ENCODE assay signal across 9 cellular contexts in the genomic region with DNA sequence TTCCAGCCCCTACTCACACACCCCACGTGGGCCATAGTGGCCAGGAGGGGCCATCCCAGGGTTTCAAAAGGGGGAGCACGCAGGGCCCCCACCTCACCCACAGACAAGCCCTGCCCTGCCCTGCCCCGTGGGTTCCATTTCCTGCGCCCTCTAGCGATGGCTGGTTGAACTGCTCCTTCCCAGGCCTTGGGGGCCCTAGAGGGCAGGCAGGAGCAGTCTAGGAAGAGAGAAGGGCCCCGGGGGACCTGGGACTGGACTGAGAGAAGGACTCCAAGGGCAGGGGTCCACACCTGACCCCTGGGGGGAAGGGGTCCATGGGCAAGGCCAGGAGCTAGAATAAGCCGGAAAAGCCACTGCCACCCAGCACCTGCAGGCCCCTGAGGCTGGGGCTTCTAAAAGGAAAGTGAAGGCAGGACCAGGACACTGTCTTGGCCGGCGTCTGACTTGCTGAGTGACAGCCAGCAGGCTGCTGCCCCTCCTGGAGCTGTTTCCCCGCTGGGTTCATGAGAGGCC. TPM values are rescaled to one million over a fixed set of nuclear protein-coding genes. Genes with fewer than 3 reads are reported as not detected.
DNase-seq lines count a peak whose midpoint lies in the region; ATAC-seq, FAIRE-seq and TF ChIP-seq lines count a peak whose summit lies in the region.
"Had no signal": no experiment of that assay in that cellular context is flagged by ENCODE, and none has a peak within 500 bp of the region (broad histone marks: within the 10 kb centered on the region; RNA-seq: fewer than 3 reads in every experiment).

No MANE protein-coding gene starts in this region.

- 17 to 22% methylated on average over 10 of the region's 10 CpGs for WGBS in heart right ventricle, 2 donors
- 14 to 28% (median 17%) methylated on average over 10 of the region's 10 CpGs for WGBS in small intestine, 3 donors

- no peak overlapping the region for H3K4me3 Mint-ChIP-seq in activated naive CD4-positive, alpha-beta T cell treated with anti-CD3 and anti-CD28 coated beads for 36 hours

- intact Hi-C loops in activated naive CD4-positive, alpha-beta T cell treated with anti-CD3 and anti-CD28 coated beads for 36 hours (cut with micrococcal nuclease), result loop anchor here (1.0 kb wide), 2 partner anchors 213 to 592 kb away; no protein-coding TSS in a partner anchor
- intact Hi-C loops in heart right ventricle (cut with DNase I), result loop anchor here in 4 of 10 donors (5.0 to 10.0 kb wide), 3 partner anchors 210 to 583 kb away; no protein-coding TSS in a partner anchor

- DNase-seq in COR-L47 (lab: John Stamatoyannopoulos, UW), result peak; percentile 18
- peak; percentile 67 for DNase-seq in SK-N-DZ (ENCODE audit: low spot score)
- peak; percentile 76 for DNase-seq in activated naive CD4-positive, alpha-beta T cell treated with anti-CD3 and anti-CD28 coated beads for 36 hours
- peak; percentile 55 to 75 for DNase-seq in heart right ventricle
- peak; percentile 62 for DNase-seq in small intestine
- no peak for DNase-seq in H4 (ENCODE audit: low spot score)

- H3K36me3 ChIP-seq in heart right ventricle (peaks cover 0 to 7% (median 0%) of the 10 kb centered on the region in 9 donors), small intestine (ENCODE audit: control insufficient read depth in 2 of 2, insufficient read depth in 2 of 2, low read length in 2 of 2) (no peaks in the 10 kb centered on the region)

- H3K36me3 Mint-ChIP-seq in activated naive CD4-positive, alpha-beta T cell treated with anti-CD3 and anti-CD28 coated beads for 36 hours (ENCODE audit: low read depth), result no peaks in the 10 kb centered on the region

- H3K4me1 ChIP-seq in heart right ventricle, result peaks cover 14 to 29% (median 19%) of the 10 kb centered on the region in 9 donors
- H3K4me1 ChIP-seq in small intestine (ENCODE audit: control insufficient read depth in 2 of 2, insufficient read depth in 1 of 2, low read depth in 1 of 2, low read length in 1 of 2), result peaks cover 0 to 5% of the 10 kb centered on the region in 2 donors

- ATAC-seq in GM19324 (IDR thresholded peaks at IDR 0.05; ENCODE audit: low FRiP score, unreplicated experiment) (peak; percentile 81), HG03354 (IDR thresholded peaks at IDR 0.05; ENCODE audit: poor library complexity, severe bottlenecking, unreplicated experiment) (peak; percentile 87), heart right ventricle (peak; percentile 45 to 82 (median 74))

- peak overlapping the region in 2 of 10 donors; percentile 11 to 15 for H3K4me3 ChIP-seq in heart right ventricle
- H3K4me3 ChIP-seq in small intestine (ENCODE audit: low read depth in 1 of 2, low read length in 2 of 2), result no peak overlapping the region

- H3K27me3 ChIP-seq in heart right ventricle, result peaks cover 0 to 4% (median 0%) of the 10 kb centered on the region in 7 donors
- H3K27me3 ChIP-seq in small intestine (ENCODE audit: control insufficient read depth in 2 of 2, insufficient read depth in 2 of 2, low read length in 2 of 2), result no peaks in the 10 kb centered on the region

- TF ChIP-seq CTCF in heart right ventricle (IDR thresholded peaks at IDR 0.05), result peak; percentile 68 to 96 (median 90)

- H3K27ac ChIP-seq in heart right ventricle, result no peak overlapping the region
- H3K27ac ChIP-seq in small intestine (ENCODE audit: low read depth in 1 of 2, low read length in 1 of 2), result no peak overlapping the region

- no peaks in the 10 kb centered on the region for H3K9me3 Mint-ChIP-seq in activated naive CD4-positive, alpha-beta T cell treated with anti-CD3 and anti-CD28 coated beads for 36 hours

- no peaks in the 10 kb centered on the region for H3K4me1 Mint-ChIP-seq in activated naive CD4-positive, alpha-beta T cell treated with anti-CD3 and anti-CD28 coated beads for 36 hours (ENCODE audit: low read depth)

- no peak overlapping the region for H3K27ac Mint-ChIP-seq in activated naive CD4-positive, alpha-beta T cell treated with anti-CD3 and anti-CD28 coated beads for 36 hours

- H3K27me3 Mint-ChIP-seq in activated naive CD4-positive, alpha-beta T cell treated with anti-CD3 and anti-CD28 coated beads for 36 hours (ENCODE audit: low read depth), result peaks cover 16% of the 10 kb centered on the region

- CTCF ChIA-PET in activated naive CD4-positive, alpha-beta T cell treated with anti-CD3 and anti-CD28 coated beads for 36 hours (lab: Charles Lee), result interaction anchor here (1.0 to 1.1 kb wide), 2 partner anchors 13 to 319 kb away, joined by 3 read pairs; no protein-coding TSS in a partner anchor

- no peaks in the 10 kb centered on the region for H3K9me3 ChIP-seq in heart right ventricle
- H3K9me3 ChIP-seq in small intestine (ENCODE audit: control insufficient read depth, low read depth), result no peaks in the 10 kb centered on the region

- no peak for FAIRE-seq in small intestine (lab: Jason Lieb, UNC)
- FAIRE-seq: TTC549 had no signal

RNA-seq across cellular contexts. Expression of gene CYP26B1, which starts 10.1 kb away (rescaled TPM):
- 0.13 TPM in 1 of 2 replicates, not detected in the other for polyA plus RNA-seq in SK-N-DZ (2014; cell fraction: cytosol; rRNA removed)
- polyA plus RNA-seq in SK-N-DZ (2014; cell fraction: nucleus; rRNA removed), result 0.34 and 0.73 TPM in 2 replicates
- not detected for total RNA-seq in activated naive CD4-positive, alpha-beta T cell treated with anti-CD3 and anti-CD28 coated beads for 36 hours
- total RNA-seq in heart right ventricle, result 1 to 10 TPM; 2.6 to 8.3 (median 4.7) TPM
- polyA plus RNA-seq in heart right ventricle (1 to 10 TPM in 1 of 2 donors, under 1 TPM in 1; 0.88 to 6.2 TPM), small intestine (1 to 10 TPM in 1 of 3 donors, under 1 TPM in 2; 0.22 to 6.2 (median 0.81) TPM)
- 1.5 and 1.7 TPM in 2 replicates for total RNA-seq in H4 (2014; rRNA removed; shearing (Covaris generic))
